In the genomic region with DNA sequence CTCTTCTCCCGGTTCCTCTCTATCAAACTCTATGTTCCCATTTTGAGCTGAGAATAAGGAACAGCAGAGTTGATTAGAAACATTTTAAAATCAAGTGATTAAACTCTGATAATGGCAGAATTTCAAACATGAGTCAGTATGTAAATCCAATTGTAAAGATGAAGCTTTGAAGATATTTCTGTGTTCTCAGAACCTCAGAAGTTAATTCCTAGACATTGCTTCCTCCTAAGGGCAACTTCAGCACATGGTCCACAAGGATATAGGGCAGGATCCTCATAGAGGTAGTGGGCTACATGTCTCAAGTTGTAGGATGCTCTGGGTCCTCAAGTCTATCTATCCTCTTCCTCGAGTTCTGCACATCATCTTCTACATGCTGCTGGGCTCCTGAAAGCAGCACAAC, we compare ENCODE assay signal across 8 cellular contexts. TPM values are rescaled to one million over a fixed set of nuclear protein-coding genes. Genes with fewer than 3 reads are reported as not detected.
DNase-seq lines count a peak whose midpoint lies in the region; ATAC-seq lines count a peak whose summit lies in the region.
"Had no signal": no experiment of that assay in that cellular context is flagged by ENCODE, and none has a peak within 500 bp of the region (broad histone marks: within the 10 kb centered on the region; RNA-seq: fewer than 3 reads in every experiment).

No MANE protein-coding gene starts in this region.

- peaks cover 6% of the 10 kb centered on the region for H3K9me3 Mint-ChIP-seq in activated naive CD8-positive, alpha-beta T cell treated with anti-CD3 and anti-CD28 coated beads, Interleukin-2, amount 50 U/mL, for 24 hours

- H3K4me1 Mint-ChIP-seq in activated naive CD8-positive, alpha-beta T cell treated with anti-CD3 and anti-CD28 coated beads, Interleukin-2, amount 50 U/mL, for 24 hours = peaks cover 15% of the 10 kb centered on the region

- peak overlapping the region; percentile 32 for H3K4me3 Mint-ChIP-seq in activated naive CD8-positive, alpha-beta T cell treated with anti-CD3 and anti-CD28 coated beads, Interleukin-2, amount 50 U/mL, for 24 hours

- peaks cover 2% of the 10 kb centered on the region for H3K36me3 Mint-ChIP-seq in activated naive CD8-positive, alpha-beta T cell treated with anti-CD3 and anti-CD28 coated beads, Interleukin-2, amount 50 U/mL, for 24 hours (ENCODE audit: low read depth)

- no peak overlapping the region for H3K4me3 ChIP-seq in skin epidermis

- peaks cover 3% of the 10 kb centered on the region for H3K27me3 Mint-ChIP-seq in activated naive CD8-positive, alpha-beta T cell treated with anti-CD3 and anti-CD28 coated beads, Interleukin-2, amount 50 U/mL, for 24 hours

- peak; percentile 5 for ATAC-seq in GM19023 (IDR thresholded peaks at IDR 0.05; ENCODE audit: unreplicated experiment)
- peak; percentile 7 for ATAC-seq in HG03139 (IDR thresholded peaks at IDR 0.05; ENCODE audit: unreplicated experiment)
- ATAC-seq in activated naive CD8-positive, alpha-beta T cell treated with anti-CD3 and anti-CD28 coated beads, Interleukin-2, amount 50 U/mL, for 24 hours = peak; percentile 5
- no peak for ATAC-seq in HG03520 (IDR thresholded peaks at IDR 0.05; ENCODE audit: unreplicated experiment)

- H3K27ac Mint-ChIP-seq in activated naive CD8-positive, alpha-beta T cell treated with anti-CD3 and anti-CD28 coated beads, Interleukin-2, amount 50 U/mL, for 24 hours = no peak overlapping the region

- H3K27ac ChIP-seq in skin epidermis = peak overlapping the region in 12 of 21 experiments; percentile 48 to 89 (median 70)

- in situ Hi-C loops in G401 (cut with HindIII; ENCODE audit: low sequenced_read_pairs) = no loop called here

- DNase-seq in activated naive CD8-positive, alpha-beta T cell treated with anti-CD3 and anti-CD28 coated beads, Interleukin-2, amount 50 U/mL, for 24 hours = no peak
- DNase-seq in G401 (ENCODE audit: low spot score) (no peak), glomerular visceral epithelial cell (ENCODE audit: extremely low spot score) (no peak)
- DNase-seq: NCI-H774 had no signal

RNA-seq across cellular contexts. Expression of gene QPCT, which starts 46.3 kb away (rescaled TPM):
- total RNA-seq in G401 (2014; rRNA removed; shearing (Covaris generic)) = not detected in 2 replicates
